In genomic region chr15:58639002-58639756, GRCh38 we compare ENCODE assay signal across 1 cellular context.
TF ChIP-seq lines count a peak whose summit lies in the region.

No MANE protein-coding gene starts in this region.

TF ChIP-seq in K562, 482 proteins besides CTCF, POLR2A, EP300 and RAD21 (continued from another document):
- TF ChIP-seq, protein P1, sequence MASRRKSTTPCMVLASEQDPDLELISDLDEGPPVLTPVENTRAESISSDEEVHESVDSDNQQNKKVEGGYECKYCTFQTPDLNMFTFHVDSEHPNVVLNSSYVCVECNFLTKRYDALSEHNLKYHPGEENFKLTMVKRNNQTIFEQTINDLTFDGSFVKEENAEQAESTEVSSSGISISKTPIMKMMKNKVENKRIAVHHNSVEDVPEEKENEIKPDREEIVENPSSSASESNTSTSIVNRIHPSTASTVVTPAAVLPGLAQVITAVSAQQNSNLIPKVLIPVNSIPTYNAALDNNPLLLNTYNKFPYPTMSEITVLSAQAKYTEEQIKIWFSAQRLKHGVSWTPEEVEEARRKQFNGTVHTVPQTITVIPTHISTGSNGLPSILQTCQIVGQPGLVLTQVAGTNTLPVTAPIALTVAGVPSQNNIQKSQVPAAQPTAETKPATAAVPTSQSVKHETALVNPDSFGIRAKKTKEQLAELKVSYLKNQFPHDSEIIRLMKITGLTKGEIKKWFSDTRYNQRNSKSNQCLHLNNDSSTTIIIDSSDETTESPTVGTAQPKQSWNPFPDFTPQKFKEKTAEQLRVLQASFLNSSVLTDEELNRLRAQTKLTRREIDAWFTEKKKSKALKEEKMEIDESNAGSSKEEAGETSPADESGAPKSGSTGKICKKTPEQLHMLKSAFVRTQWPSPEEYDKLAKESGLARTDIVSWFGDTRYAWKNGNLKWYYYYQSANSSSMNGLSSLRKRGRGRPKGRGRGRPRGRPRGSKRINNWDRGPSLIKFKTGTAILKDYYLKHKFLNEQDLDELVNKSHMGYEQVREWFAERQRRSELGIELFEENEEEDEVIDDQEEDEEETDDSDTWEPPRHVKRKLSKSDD (conservative IDR thresholded peaks at IDR 0.05; ENCODE audit: low read length): no peak
- TF ChIP-seq ZNF212 (CRISPR knock-in tag; IDR thresholded peaks at IDR 0.05): no peak
